Comparison of ENCODE assay signal across 7 cellular contexts in genomic region chr1:59973719-59974118, GRCh38.
"Had no signal": no experiment of that assay in that cellular context is flagged by ENCODE, and none has a peak within 500 bp of the region (broad histone marks: within the 10 kb centered on the region; RNA-seq: fewer than 3 reads in every experiment).

No MANE protein-coding gene starts in this region.

- H3K4me3 ChIP-seq: GM23338 had no signal

- H3K36me3 Mint-ChIP-seq: IgD-negative memory B cell had no signal

- H3K9me3 Mint-ChIP-seq: GM23338, H9, IgD-negative memory B cell had no signal

- DNase-seq: H9, HCEC 1CT, KBM-7 had no signal

- H3K27ac ChIP-seq: HL-60 had no signal

- H3K4me2 ChIP-seq: GM23338 had no signal

- H2AFZ ChIP-seq: GM23338 had no signal

- H3K4me3 Mint-ChIP-seq: GM23338, H9 had no signal

- H3K27ac Mint-ChIP-seq: GM23338, H9, IgD-negative memory B cell had no signal

- ATAC-seq: GM23338, HepG2 had no signal
